Comparison of ENCODE assay signal across 19 cellular contexts in the genomic region with DNA sequence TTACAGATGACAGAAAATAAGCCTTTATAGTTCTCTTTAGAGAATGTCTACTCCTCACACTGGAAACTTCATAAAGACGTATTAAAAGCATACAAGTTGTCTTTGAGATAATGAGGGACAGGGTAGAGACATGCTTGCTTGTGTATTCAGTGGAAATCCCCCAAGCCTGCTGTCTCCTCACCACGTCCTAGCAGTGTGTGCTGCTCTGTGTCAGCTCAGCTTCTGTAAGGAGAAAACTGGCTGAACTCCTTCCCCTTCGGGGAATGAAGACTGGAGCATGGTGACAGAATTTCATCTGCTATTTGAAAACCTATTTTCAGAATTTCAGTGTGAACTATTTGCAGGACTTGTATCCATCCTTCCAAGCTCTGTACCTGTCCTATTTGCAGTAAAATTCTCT. TPM values are rescaled to one million over a fixed set of nuclear protein-coding genes. Genes with fewer than 3 reads are reported as not detected.
DNase-seq lines count a peak whose midpoint lies in the region; ATAC-seq lines count a peak whose summit lies in the region.
"Had no signal": no experiment of that assay in that cellular context is flagged by ENCODE, and none has a peak within 500 bp of the region (broad histone marks: within the 10 kb centered on the region; RNA-seq: fewer than 3 reads in every experiment).

No MANE protein-coding gene starts in this region.

- H3K27ac ChIP-seq in naive thymus-derived CD4-positive, alpha-beta T cell (ENCODE audit: low read depth, low read length): no peak overlapping the region
- H3K27ac ChIP-seq: 22Rv1, GM23248 had no signal

- peaks cover 15 to 17% of the 10 kb centered on the region in 2 donors for H3K4me1 ChIP-seq in naive thymus-derived CD4-positive, alpha-beta T cell (ENCODE audit: control insufficient read depth in 2 of 2, insufficient read depth in 2 of 2, low read length in 2 of 2)

- H3K4me3 Mint-ChIP-seq in activated CD8-positive, alpha-beta memory T cell treated with anti-CD3 and anti-CD28 coated beads, Interleukin-2, amount 10 ng/mL, durations not matched to agents 7 days and 5 days: no peak overlapping the region
- H3K4me3 Mint-ChIP-seq in T-helper 17 cell: no peak overlapping the region
- H3K4me3 Mint-ChIP-seq in naive thymus-derived CD4-positive, alpha-beta T cell: no peak overlapping the region
- H3K4me3 Mint-ChIP-seq: CD8-positive, alpha-beta memory T cell; IgD-negative memory B cell had no signal

- CTCF ChIA-PET in activated CD8-positive, alpha-beta memory T cell treated with anti-CD3 and anti-CD28 coated beads, Interleukin-2, amount 10 ng/mL, durations not matched to agents 7 days and 5 days (lab: Charles Lee): interaction anchor here (0.6 to 2.1 kb wide), 3 partner anchors 28 to 372 kb away, joined by 3 to 7 read pairs (median 5); no protein-coding TSS in a partner anchor
- CTCF ChIA-PET in naive thymus-derived CD4-positive, alpha-beta T cell (lab: Charles Lee): interaction anchor here (0.6 kb wide), 1 partner anchor 107 kb away, joined by 3 read pairs; no protein-coding TSS in a partner anchor

- H3K27ac Mint-ChIP-seq in activated CD8-positive, alpha-beta memory T cell treated with anti-CD3 and anti-CD28 coated beads, Interleukin-2, amount 10 ng/mL, durations not matched to agents 7 days and 5 days: peak overlapping the region; percentile 57
- peak overlapping the region; percentile 1 for H3K27ac Mint-ChIP-seq in T-helper 17 cell
- no peak overlapping the region for H3K27ac Mint-ChIP-seq in naive thymus-derived CD4-positive, alpha-beta T cell
- H3K27ac Mint-ChIP-seq: CD8-positive, alpha-beta memory T cell; IgD-negative memory B cell had no signal

- no peak for ATAC-seq in activated CD8-positive, alpha-beta memory T cell treated with anti-CD3 and anti-CD28 coated beads, Interleukin-2, amount 10 ng/mL, durations not matched to agents 7 days and 5 days
- ATAC-seq in GM21423 (IDR thresholded peaks at IDR 0.05; ENCODE audit: unreplicated experiment) (peak; percentile 31), T-helper 17 cell (peak; percentile 42)
- ATAC-seq in naive thymus-derived CD4-positive, alpha-beta T cell: peak; percentile 15
- ATAC-seq: HCT116 had no signal

- H3K36me3 ChIP-seq in naive thymus-derived CD4-positive, alpha-beta T cell (ENCODE audit: control insufficient read depth in 2 of 3, insufficient read depth in 3 of 3, low read length in 3 of 3): no peaks in the 10 kb centered on the region

- H3K36me3 Mint-ChIP-seq in activated CD8-positive, alpha-beta memory T cell treated with anti-CD3 and anti-CD28 coated beads, Interleukin-2, amount 10 ng/mL, durations not matched to agents 7 days and 5 days: no peaks in the 10 kb centered on the region
- H3K36me3 Mint-ChIP-seq in T-helper 17 cell (ENCODE audit: low read depth): peaks cover 7% of the 10 kb centered on the region
- H3K36me3 Mint-ChIP-seq in naive thymus-derived CD4-positive, alpha-beta T cell: no peaks in the 10 kb centered on the region
- H3K36me3 Mint-ChIP-seq: IgD-negative memory B cell had no signal

- POLR2A ChIA-PET in naive thymus-derived CD4-positive, alpha-beta T cell (lab: Charles Lee): interaction anchor here (0.5 kb wide), 1 partner anchor 9 kb away, joined by 6 read pairs; no protein-coding TSS in a partner anchor

- intact Hi-C loops in naive thymus-derived CD4-positive, alpha-beta T cell (cut with micrococcal nuclease): loop anchor here in 1 of 2 donors (10.0 kb wide), 1 partner anchor 292 kb away; a partner anchor contains a TSS

- no peak overlapping the region for H3K4me3 ChIP-seq in naive thymus-derived CD4-positive, alpha-beta T cell (ENCODE audit: low read length)
- H3K4me3 ChIP-seq: GM23248 had no signal

- no peaks in the 10 kb centered on the region for H3K27me3 ChIP-seq in naive thymus-derived CD4-positive, alpha-beta T cell (ENCODE audit: control insufficient read depth in 2 of 2, insufficient read depth in 2 of 2, low read length in 2 of 2)

- H3K4me1 Mint-ChIP-seq in activated CD8-positive, alpha-beta memory T cell treated with anti-CD3 and anti-CD28 coated beads, Interleukin-2, amount 10 ng/mL, durations not matched to agents 7 days and 5 days: peaks cover 60% of the 10 kb centered on the region
- H3K4me1 Mint-ChIP-seq in T-helper 17 cell: peaks cover 23% of the 10 kb centered on the region
- H3K4me1 Mint-ChIP-seq in naive thymus-derived CD4-positive, alpha-beta T cell: peaks cover 6 to 22% (median 17%) of the 10 kb centered on the region in 7 donors

- DNase-seq in activated CD8-positive, alpha-beta memory T cell treated with anti-CD3 and anti-CD28 coated beads, Interleukin-2, amount 10 ng/mL, durations not matched to agents 7 days and 5 days: peak; percentile 55
- no peak for DNase-seq in activated CD8-positive, alpha-beta memory T cell treated with anti-CD3 and anti-CD28 coated beads, Interleukin-2, amount 50 U/mL, for 4 hours
- DNase-seq in T-helper 17 cell (no peak), NCI-H187 treated with DMSO at 0.1 percent for 48 hours (lab: John Stamatoyannopoulos, UW) (no peak), activated gamma-delta T cell (lab: John Stamatoyannopoulos, UW) (no peak)
- DNase-seq in naive thymus-derived CD4-positive, alpha-beta T cell: no peak
- no peak for DNase-seq in stimulated activated CD8-positive, alpha-beta memory T cell treated with anti-CD3 and anti-CD28 coated beads, Interleukin-4, amount 100 ng/mL, for 48 hours
- DNase-seq: Caco-2; CD8-positive, alpha-beta memory T cell; DND-41; GDM1; GM23248 had no signal

- H3K27me3 Mint-ChIP-seq in activated CD8-positive, alpha-beta memory T cell treated with anti-CD3 and anti-CD28 coated beads, Interleukin-2, amount 10 ng/mL, durations not matched to agents 7 days and 5 days: peaks cover 2% of the 10 kb centered on the region
- H3K27me3 Mint-ChIP-seq in T-helper 17 cell: peaks cover 34% of the 10 kb centered on the region
- H3K27me3 Mint-ChIP-seq in naive thymus-derived CD4-positive, alpha-beta T cell: peaks cover 0 to 23% (median 8%) of the 10 kb centered on the region in 5 donors

- H3K9me3 ChIP-seq in T-helper 17 cell (ENCODE audit: control insufficient read depth, low read length, poor library complexity, severe bottlenecking): no peaks in the 10 kb centered on the region
- no peaks in the 10 kb centered on the region for H3K9me3 ChIP-seq in naive thymus-derived CD4-positive, alpha-beta T cell (ENCODE audit: control insufficient read depth in 2 of 3, low read length in 3 of 3)
- H3K9me3 ChIP-seq: Caco-2 had no signal

- peaks cover 2% of the 10 kb centered on the region for H3K9me3 Mint-ChIP-seq in activated CD8-positive, alpha-beta memory T cell treated with anti-CD3 and anti-CD28 coated beads, Interleukin-2, amount 10 ng/mL, durations not matched to agents 7 days and 5 days (ENCODE audit: low read depth)
- H3K9me3 Mint-ChIP-seq in naive thymus-derived CD4-positive, alpha-beta T cell: peaks cover 0 to 8% (median 0%) of the 10 kb centered on the region in 11 donors
- H3K9me3 Mint-ChIP-seq: CD8-positive, alpha-beta memory T cell had no signal

RNA-seq across cellular contexts. Expression of a gene that starts 9.4 kb away (rescaled TPM):
- total RNA-seq in activated CD8-positive, alpha-beta memory T cell treated with anti-CD3 and anti-CD28 coated beads, Interleukin-2, amount 10 ng/mL, durations not matched to agents 7 days and 5 days: not detected
- total RNA-seq in T-helper 17 cell: not detected
- not detected for total RNA-seq in naive thymus-derived CD4-positive, alpha-beta T cell
- polyA plus RNA-seq in naive thymus-derived CD4-positive, alpha-beta T cell: not detected
- total RNA-seq: A673; Caco-2; CD8-positive, alpha-beta memory T cell; GM23248; HT1080 had no signal
- polyA plus RNA-seq: BJ; CD8-positive, alpha-beta memory T cell; GM23248; IgD-negative memory B cell had no signal

RNA-seq across cellular contexts. Expression of a gene that starts 25.8 kb away (rescaled TPM):
- not detected for total RNA-seq in activated CD8-positive, alpha-beta memory T cell treated with anti-CD3 and anti-CD28 coated beads, Interleukin-2, amount 10 ng/mL, durations not matched to agents 7 days and 5 days
- total RNA-seq in T-helper 17 cell: not detected
- not detected for total RNA-seq in naive thymus-derived CD4-positive, alpha-beta T cell
- polyA plus RNA-seq in naive thymus-derived CD4-positive, alpha-beta T cell: not detected
- total RNA-seq: A673; Caco-2; CD8-positive, alpha-beta memory T cell; GM23248; HT1080 had no signal
- polyA plus RNA-seq: BJ; CD8-positive, alpha-beta memory T cell; GM23248; IgD-negative memory B cell had no signal

RNA-seq across cellular contexts. Expression of a gene that starts 48.2 kb away (rescaled TPM):
- total RNA-seq in activated CD8-positive, alpha-beta memory T cell treated with anti-CD3 and anti-CD28 coated beads, Interleukin-2, amount 10 ng/mL, durations not matched to agents 7 days and 5 days: 1 to 10 TPM; 1.6 to 1.7 TPM
- 1 to 10 TPM; 2.2 to 3.5 TPM for total RNA-seq in T-helper 17 cell
- total RNA-seq in naive thymus-derived CD4-positive, alpha-beta T cell: 1 to 10 TPM; 1.1 to 6.1 (median 3.6) TPM
- under 1 TPM in 1 of 2 donors, not detected in 1; 0.28 TPM for polyA plus RNA-seq in naive thymus-derived CD4-positive, alpha-beta T cell
- total RNA-seq: A673 had no signal

Comparison
In these comparisons a context has a peak if more than half of its experiments do, and no peak if none do; other contexts are left out.
1. H3K27ac Mint-ChIP-seq: peak in activated CD8-positive, alpha-beta memory T cell treated with anti-CD3 and anti-CD28 coated beads, Interleukin-2, amount 10 ng/mL, durations not matched to agents 7 days and 5 days (single experiment) and T-helper 17 cell (single experiment); none in naive thymus-derived CD4-positive, alpha-beta T cell (0 of 9).